Comparison of ENCODE assay signal across 8 cellular contexts in genomic region chr14:100078997-100079561, GRCh38. TPM values are rescaled to one million over a fixed set of nuclear protein-coding genes. Genes with fewer than 3 reads are reported as not detected.
DNase-seq lines count a peak whose midpoint lies in the region; ATAC-seq and TF ChIP-seq lines count a peak whose summit lies in the region.

No MANE protein-coding gene starts in this region.

- H3K9me3 Mint-ChIP-seq in CD4-positive, alpha-beta T cell: no peaks in the 10 kb centered on the region

- intact Hi-C loops in CD4-positive, alpha-beta T cell (cut with DNase I, micrococcal nuclease): loop anchor here (1.0 to 5.0 kb wide), 2 partner anchors 9 to 113 kb away; no protein-coding TSS in a partner anchor

- peak; percentile 69 for ATAC-seq in CD4-positive, alpha-beta T cell (ENCODE audit: poor library complexity)

- H3K36me3 Mint-ChIP-seq in CD4-positive, alpha-beta T cell (ENCODE audit: low read depth): peaks cover 91% of the 10 kb centered on the region

- H3K4me1 Mint-ChIP-seq in CD4-positive, alpha-beta T cell (ENCODE audit: low read depth): peaks cover 98% of the 10 kb centered on the region

- no peaks in the 10 kb centered on the region for H3K36me3 ChIP-seq in H7 (replicated peaks; ENCODE audit: control insufficient read depth, insufficient read depth, low read length)

- peak overlapping the region; percentile 96 for H3K27ac ChIP-seq in CD4-positive, alpha-beta T cell (ENCODE audit: low read depth, low read length)

- H3K27me3 Mint-ChIP-seq in CD4-positive, alpha-beta T cell: no peaks in the 10 kb centered on the region

- peak; percentile 73 to 91 (median 82) for DNase-seq in CD4-positive, alpha-beta T cell
- peak; percentile 77 for DNase-seq in H7
- peak; percentile 90 for DNase-seq in NCI-H2171 treated with DMSO at 0.1 percent for 48 hours (lab: John Stamatoyannopoulos, UW)
- DNase-seq in activated T-cell treated with anti-CD3 and anti-CD28 coated beads, Interleukin-2, amount 50 U/mL, for 1 hour: peak; percentile 84
- peak; percentile 86 for DNase-seq in fibroblast of mammary gland (ENCODE audit: low read depth)
- DNase-seq in stimulated activated CD4-positive, alpha-beta T cell treated with anti-CD3 and anti-CD28 coated beads, TNF-alpha, amount 100 ng/mL, for 1 hour (ENCODE audit: low read depth in 3 of 3, low spot score in 1 of 3): peak; percentile 44 to 63 (median 58)
- no peak for DNase-seq in NCI-H510A (lab: John Stamatoyannopoulos, UW)
- no peak for DNase-seq in SKM-1 treated with dmso at 0.1 percent for 144 hours (lab: John Stamatoyannopoulos, UW; ENCODE audit: unreplicated experiment)

- CTCF ChIA-PET in CD4-positive, alpha-beta T cell (lab: Charles Lee): interaction anchor here (0.9 to 34.3 kb wide), 6 partner anchors 3 to 207 kb away, joined by 3 to 1090 read pairs (median 6); partner anchors contain the start of gene EVL

- peak overlapping the region; percentile 98 for H3K27ac Mint-ChIP-seq in CD4-positive, alpha-beta T cell

- peak; percentile 28 for TF ChIP-seq CTCF in CD4-positive, alpha-beta T cell (IDR thresholded peaks at IDR 0.05)
- no peak for TF ChIP-seq CTCF in fibroblast of mammary gland (conservative IDR thresholded peaks at IDR 0.05; ENCODE audit: control insufficient read depth, insufficient read depth, low read depth, low read length)

- H3K4me3 ChIP-seq in H7 (ENCODE audit: insufficient read depth, low read depth, low read length) (no peak overlapping the region), fibroblast of mammary gland (ENCODE audit: control insufficient read depth, low read depth, low read length) (no peak overlapping the region)

- peak overlapping the region; percentile 88 for H3K4me3 Mint-ChIP-seq in CD4-positive, alpha-beta T cell

- H3K27me3 ChIP-seq in CD4-positive, alpha-beta T cell (ENCODE audit: control insufficient read depth, insufficient read depth, low read length): no peaks in the 10 kb centered on the region
- H3K27me3 ChIP-seq in H7 (ENCODE audit: control insufficient read depth, insufficient read depth, low read length): no peaks in the 10 kb centered on the region

- POLR2A ChIA-PET in CD4-positive, alpha-beta T cell (lab: Charles Lee): interaction anchor here (0.7 to 49.3 kb wide), 12 partner anchors 12 to 1744 kb away, joined by 3 to 1638 read pairs (median 8); partner anchors contain the start of genes CCNK, EVL and SETD3

- H3K9me3 ChIP-seq in CD4-positive, alpha-beta T cell (ENCODE audit: control insufficient read depth, low read length): no peaks in the 10 kb centered on the region

RNA-seq across cellular contexts. Expression of gene EVL, which starts 13.9 kb away (rescaled TPM):
- 100 to 1,000 TPM; 660 to 678 TPM for total RNA-seq in CD4-positive, alpha-beta T cell
- total RNA-seq in H7 (2014; rRNA removed; shearing (Covaris generic)): 35.9 and 38.9 TPM in 2 replicates

Comparison
In these comparisons a context has a peak if more than half of its experiments do, and no peak if none do; other contexts are left out.
1. DNase-seq: peak in CD4-positive, alpha-beta T cell (10 of 10), H7 (single experiment), NCI-H2171 treated with DMSO at 0.1 percent for 48 hours (single experiment), activated T-cell treated with anti-CD3 and anti-CD28 coated beads, Interleukin-2, amount 50 U/mL, for 1 hour (single experiment), fibroblast of mammary gland (single experiment) and stimulated activated CD4-positive, alpha-beta T cell treated with anti-CD3 and anti-CD28 coated beads, TNF-alpha, amount 100 ng/mL, for 1 hour (3 of 3); none in NCI-H510A (single experiment) and SKM-1 treated with dmso at 0.1 percent for 144 hours (single experiment).
2. RNA of gene EVL, which starts 13.9 kb away (total RNA-seq): 660 to 678 TPM in CD4-positive, alpha-beta T cell; 35.9 to 38.9 TPM in H7; every median in the first group is over 10 times any median in the second.